ENCODE assay signal across 28 cellular contexts in genomic region chr6:77652739-77653138, GRCh38. TPM values are rescaled to one million over a fixed set of nuclear protein-coding genes. Genes with fewer than 3 reads are reported as not detected.
"Had no signal": no experiment of that assay in that cellular context is flagged by ENCODE, and none has a peak within 500 bp of the region (broad histone marks: within the 10 kb centered on the region; RNA-seq: fewer than 3 reads in every experiment).

MEI4 (plus strand) TSS chr6:77653039; CDS start chr6:77690672, 37,633 bp downstream.

- H3K4me1 ChIP-seq: colonic mucosa, esophagus squamous epithelium, gastrocnemius medialis, left lung, lower lobe of right lung had no signal

- FAIRE-seq: endometrium, islet of Langerhans, keratinocyte had no signal

- H3K9me3 ChIP-seq: colonic mucosa, gastrocnemius medialis, left lung, lower lobe of right lung had no signal

- ATAC-seq: effector memory CD8-positive, alpha-beta T cell; esophagus mucosa; gastrocnemius medialis; heart right ventricle; left cardiac atrium; left lung; left ventricle myocardium superior; lower lobe of right lung; naive thymus-derived CD4-positive, alpha-beta T cell had no signal

- H3K36me3 ChIP-seq: colonic mucosa, esophagus squamous epithelium, gastrocnemius medialis, heart right ventricle, left lung, lower lobe of right lung had no signal

- H3K27me3 ChIP-seq: colonic mucosa, esophagus squamous epithelium had no signal

- H3K4me3 ChIP-seq: colonic mucosa, esophagus squamous epithelium, gastrocnemius medialis, heart right ventricle, left lung, lower lobe of right lung had no signal

- H3K27ac ChIP-seq: colonic mucosa, epithelial cell of prostate, esophagus squamous epithelium, gastrocnemius medialis, heart right ventricle, left lung, lower lobe of right lung had no signal

- DNase-seq: colonic mucosa; cortex of kidney; effector CD8-positive, alpha-beta T cell; effector memory CD8-positive, alpha-beta T cell; endodermal cell; erythroblast; esophagus squamous epithelium; foreskin fibroblast; foreskin melanocyte; gastrocnemius medialis; glutamatergic neuron; head of caudate nucleus; heart right ventricle; left cardiac atrium; left lung; left ventricle myocardium superior; lower lobe of right lung; mesenchymal stem cell; midbrain; naive thymus-derived CD4-positive, alpha-beta T cell had no signal

RNA-seq across cellular contexts. Expression of gene MEI4, which starts in this region (rescaled TPM):
- total RNA-seq: colonic mucosa, dermis microvascular lymphatic vessel endothelial cell, esophagus mucosa, esophagus squamous epithelium, gastrocnemius medialis, glomerular endothelial cell, left lung, lower lobe of right lung, lung microvascular endothelial cell had no signal
- polyA plus RNA-seq: naive thymus-derived CD4-positive, alpha-beta T cell had no signal
